In the genomic region with DNA sequence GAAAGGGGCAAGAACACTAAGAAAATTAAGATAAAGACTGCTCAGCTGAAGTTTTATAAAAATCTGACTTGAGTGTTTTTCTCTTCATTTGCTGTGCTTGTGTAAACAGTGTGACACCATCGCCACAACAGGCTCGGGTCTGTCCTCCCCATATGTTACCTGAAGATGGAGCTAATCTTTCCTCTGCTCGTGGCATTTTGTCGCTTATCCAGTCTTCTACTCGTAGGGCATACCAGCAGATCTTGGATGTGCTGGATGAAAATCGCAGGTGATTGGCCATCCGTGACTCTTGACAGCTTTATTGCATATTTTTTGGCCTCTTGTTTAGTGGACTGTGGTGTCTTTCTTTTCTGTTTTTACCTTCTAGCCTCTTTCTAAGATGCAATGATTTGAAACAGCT, we compare ENCODE assay signal across 17 cellular contexts. TPM values are rescaled to one million over a fixed set of nuclear protein-coding genes. Genes with fewer than 3 reads are reported as not detected.
DNase-seq lines count a peak whose midpoint lies in the region; ATAC-seq, FAIRE-seq and TF ChIP-seq lines count a peak whose summit lies in the region.
"Had no signal": no experiment of that assay in that cellular context is flagged by ENCODE, and none has a peak within 500 bp of the region (broad histone marks: within the 10 kb centered on the region; RNA-seq: fewer than 3 reads in every experiment).

No MANE protein-coding gene starts in this region.

- CTCF ChIA-PET in HEK293 (lab: Yijun Ruan, JAX) = interaction anchor here (0.6 to 1.2 kb wide), 4 partner anchors 9 to 44 kb away, joined by 3 to 5 read pairs (median 4); no protein-coding TSS in a partner anchor

- H3K27me3 ChIP-seq in endodermal cell (ENCODE audit: control insufficient read depth, insufficient read depth, low read length, poor library complexity, severe bottlenecking) = no peaks in the 10 kb centered on the region
- H3K27me3 ChIP-seq: BLaER1 had no signal

- no peaks in the 10 kb centered on the region for H3K9me3 Mint-ChIP-seq in endodermal cell
- H3K9me3 Mint-ChIP-seq: CD8-positive, alpha-beta memory T cell; HFFc6 had no signal

- H3K27ac ChIP-seq in HEK293 (ENCODE audit: extremely low read depth, low read depth, low read length) = no peak overlapping the region
- H3K27ac ChIP-seq in endodermal cell (ENCODE audit: low read depth, low read length) = no peak overlapping the region
- H3K27ac ChIP-seq: BLaER1, RWPE1 had no signal

- no peaks in the 10 kb centered on the region for H3K27me3 Mint-ChIP-seq in endodermal cell (ENCODE audit: insufficient read depth)
- H3K27me3 Mint-ChIP-seq: CD8-positive, alpha-beta memory T cell had no signal

- POLR2A ChIA-PET in HEK293 (lab: Yijun Ruan, JAX) = no interaction called here

- no peak for ATAC-seq in HG02852 (IDR thresholded peaks at IDR 0.05; ENCODE audit: unreplicated experiment)

- WGBS in endodermal cell (ENCODE audit: insufficient coverage in 1 of 2, insufficient read length in 1 of 2), 2 experiments = 90 to 93% methylated on average over 5 to 7 of the region's 7 CpGs

- peaks cover 6% of the 10 kb centered on the region for H3K4me1 Mint-ChIP-seq in endodermal cell
- H3K4me1 Mint-ChIP-seq: CD8-positive, alpha-beta memory T cell had no signal

- FAIRE-seq in urothelium cell line (lab: Jason Lieb, UNC) = no peak

- TF ChIP-seq CTCF in HEK293 (tag by site-specific recombination; IDR thresholded peaks at IDR 0.05) (no peak), endodermal cell (conservative IDR thresholded peaks at IDR 0.05) (peak; percentile 57), GM20000 (IDR thresholded peaks at IDR 0.05; ENCODE audit: extremely low read depth, missing control alignments) (no peak)

- H3K9ac ChIP-seq in endodermal cell (ENCODE audit: extremely low read depth, low read length, poor library complexity, severe bottlenecking) = no peak overlapping the region
- H3K9ac ChIP-seq: BLaER1 had no signal

- H3K36me3 Mint-ChIP-seq in endodermal cell (ENCODE audit: low read depth) = peaks cover 27% of the 10 kb centered on the region

- H3K36me3 ChIP-seq in HEK293 (ENCODE audit: control insufficient read depth in 2 of 2, insufficient read depth in 1 of 2, low read length in 2 of 2) (peaks cover 15 to 55% of the 10 kb centered on the region in 2 experiments), endodermal cell (ENCODE audit: control insufficient read depth, insufficient read depth, low read length) (peaks cover 48% of the 10 kb centered on the region)

- H3K4me1 ChIP-seq in HEK293 (ENCODE audit: control insufficient read depth, insufficient read depth, low read length) = 0 out of 2 replicates have a peak, but pooled peaks cover 2% of the 10 kb centered on the region
- no peaks in the 10 kb centered on the region for H3K4me1 ChIP-seq in endodermal cell (ENCODE audit: control insufficient read depth, insufficient read depth, low read length)
- H3K4me1 ChIP-seq: BLaER1 had no signal

- DNase-seq in D341Med (ENCODE audit: low spot score) (peak; percentile 20), endodermal cell (peak; percentile 57), left kidney (ENCODE audit: low read depth, low spot score) (peak; percentile 69), cortex of kidney (lab: John Stamatoyannopoulos, UW) (no peak), GM20000 (ENCODE audit: low spot score) (no peak), urothelium cell line (ENCODE audit: low spot score) (no peak)
- DNase-seq: CD8-positive, alpha-beta memory T cell; HFFc6; NCI-H1417 treated with DMSO at 0.1 percent for 48 hours; NCI-H2029 treated with DMSO at 0.1 percent for 48 hours; NCI-H524 treated with DMSO at 0.1 percent for 48 hours had no signal

- no peak overlapping the region for H3K4me3 ChIP-seq in HEK293 (ENCODE audit: low read depth, low read length)
- no peak overlapping the region for H3K4me3 ChIP-seq in endodermal cell (ENCODE audit: low read length)
- H3K4me3 ChIP-seq: BLaER1 had no signal

- no peaks in the 10 kb centered on the region for H3K9me3 ChIP-seq in HEK293 (ENCODE audit: control insufficient read depth, insufficient read depth, low read depth, low read length)
- no peaks in the 10 kb centered on the region for H3K9me3 ChIP-seq in endodermal cell (ENCODE audit: control insufficient read depth, low read length)
- H3K9me3 ChIP-seq: BLaER1 had no signal

- H3K4me3 Mint-ChIP-seq in endodermal cell = no peak overlapping the region
- H3K4me3 Mint-ChIP-seq: CD8-positive, alpha-beta memory T cell; HFFc6 had no signal

- peak overlapping the region; percentile 81 for H3K27ac Mint-ChIP-seq in endodermal cell
- H3K27ac Mint-ChIP-seq: CD8-positive, alpha-beta memory T cell; HFFc6 had no signal

TF ChIP-seq in HEK293, 187 proteins besides CTCF, POLR2A, EP300 and RAD21:
- TF ChIP-seq ZBTB48 (tag by site-specific recombination; IDR thresholded peaks at IDR 0.05) = no peak
- TF ChIP-seq SCRT1 (tag by site-specific recombination; IDR thresholded peaks at IDR 0.05; ENCODE audit: borderline replicate concordance) = no peak
- peak; percentile 24; the same call in 1 of the 2 replicates for TF ChIP-seq ZBTB17 (tag by site-specific recombination; IDR thresholded peaks at IDR 0.05)
- TF ChIP-seq SP2 (tag by site-specific recombination; IDR thresholded peaks at IDR 0.05) = no peak

RNA-seq across cellular contexts. Expression of a gene that starts 22.1 kb away (rescaled TPM):
- 10 to 100 TPM; 74.8 to 93.0 TPM for total RNA-seq in endodermal cell
- polyA plus RNA-seq in endodermal cell (2013, experiment 1 of 2) = 95.7 TPM
- polyA plus RNA-seq in endodermal cell (2013, experiment 2 of 2) = 91.6 TPM

RNA-seq across cellular contexts. Expression of a gene that starts 32.0 kb away (rescaled TPM):
- total RNA-seq in endodermal cell = not detected
- polyA plus RNA-seq in endodermal cell (2013, experiment 1 of 2) = not detected
- polyA plus RNA-seq in endodermal cell (2013, experiment 2 of 2) = not detected
- total RNA-seq: CD8-positive, alpha-beta memory T cell; OCI-LY7; SK-MEL-5 had no signal
- polyA plus RNA-seq: CD8-positive, alpha-beta memory T cell had no signal

RNA-seq across cellular contexts. Expression of a gene that starts 40.6 kb away (rescaled TPM):
- not detected for total RNA-seq in endodermal cell
- not detected for polyA plus RNA-seq in endodermal cell (2013, experiment 1 of 2)
- polyA plus RNA-seq in endodermal cell (2013, experiment 2 of 2) = not detected
- total RNA-seq: CD8-positive, alpha-beta memory T cell; HFFc6; OCI-LY7; SK-MEL-5 had no signal
- polyA plus RNA-seq: CD8-positive, alpha-beta memory T cell had no signal

Comparison
In these comparisons a context has a peak if more than half of its experiments do, and no peak if none do; other contexts are left out.
1. DNase-seq: peak in D341Med (single experiment), endodermal cell (single experiment) and left kidney (single experiment); none in cortex of kidney (single experiment), GM20000 (single experiment) and urothelium cell line (single experiment).